ENCODE assay signal across 9 cellular contexts in genomic region chr13:99199541-99200432, GRCh38. TPM values are rescaled to one million over a fixed set of nuclear protein-coding genes. Genes with fewer than 3 reads are reported as not detected.
DNase-seq lines count a peak whose midpoint lies in the region; ATAC-seq and TF ChIP-seq lines count a peak whose summit lies in the region.
"Had no signal": no experiment of that assay in that cellular context is flagged by ENCODE, and none has a peak within 500 bp of the region (broad histone marks: within the 10 kb centered on the region; RNA-seq: fewer than 3 reads in every experiment).

No MANE protein-coding gene starts in this region.

- peak overlapping the region; percentile 47 for H2BK5ac ChIP-seq in mesendoderm (ENCODE audit: low read length)

- H3K27ac ChIP-seq in caudate nucleus (ENCODE audit: low read depth, low read length) = peak overlapping the region; percentile 88
- H3K27ac ChIP-seq in mesendoderm (ENCODE audit: low read depth, low read length) = peak overlapping the region; percentile 62
- H3K27ac ChIP-seq in vagina = peak overlapping the region; percentile 94

- no peak overlapping the region for H2BK15ac ChIP-seq in mesendoderm (replicated peaks; ENCODE audit: low read depth)

- DNase-seq in AG09309 (ENCODE audit: low read depth) (no peak), M059J (ENCODE audit: low read depth) (peak; percentile 7), caudate nucleus (lab: John Stamatoyannopoulos, UW) (peak in 4 of 61 donors; percentile 41 to 69 (median 57)), mesendoderm (no peak), vagina (ENCODE audit: extremely low spot score in 2 of 2) (no peak), CD1c-positive myeloid dendritic cell (ENCODE audit: extremely low spot score) (no peak), NCI-H2081 (lab: John Stamatoyannopoulos, UW) (no peak)

- intact Hi-C loops in vagina (cut with DNase I) = no loop called here

- H2AK5ac ChIP-seq in mesendoderm (ENCODE audit: low read length) = no peak overlapping the region

- peak; percentile 1 for ATAC-seq in GM21423 (IDR thresholded peaks at IDR 0.05; ENCODE audit: unreplicated experiment)

- H3K23ac ChIP-seq in mesendoderm (ENCODE audit: low read length) = peak overlapping the region; percentile 52

- peak overlapping the region; percentile 44 for H3K4me2 ChIP-seq in mesendoderm (ENCODE audit: low read length)

- peak overlapping the region; percentile 40 for H3K4ac ChIP-seq in mesendoderm (ENCODE audit: low read depth, low read length)

- H3K9me3 ChIP-seq in vagina = no peaks in the 10 kb centered on the region

- 100% methylated on average over 1 of the region's 37 CpGs for WGBS in mesendoderm (ENCODE audit: extremely low coverage, insufficient coverage, low lambda C conversion rate)

- no peak for TF ChIP-seq CTCF in AG09309 (IDR thresholded peaks at IDR 0.05; ENCODE audit: control insufficient read depth, insufficient read depth, low read depth, low read length, missing control alignments)
- no peak for TF ChIP-seq CTCF in vagina (IDR thresholded peaks at IDR 0.05)

- peak overlapping the region; percentile 96 for H3K9ac ChIP-seq in mesendoderm (ENCODE audit: low read length)

- peak overlapping the region; percentile 99 for H3K56ac ChIP-seq in mesendoderm (ENCODE audit: low read length)

- no peak for TF ChIP-seq POLR2A in vagina (IDR thresholded peaks at IDR 0.05)

- H3K79me2 ChIP-seq in mesendoderm (ENCODE audit: control insufficient read depth, insufficient read depth, low read length) = peaks cover 26% of the 10 kb centered on the region

- H3K79me1 ChIP-seq in mesendoderm (ENCODE audit: low read length) = peaks cover 9% of the 10 kb centered on the region

- H3K4me1 ChIP-seq in mesendoderm (ENCODE audit: control insufficient read depth, low read depth, low read length) (peaks cover 4% of the 10 kb centered on the region), vagina (peaks cover 45% of the 10 kb centered on the region)

- H3K27me3 ChIP-seq in mesendoderm (ENCODE audit: insufficient read depth, low read length, poor library complexity) (no peaks in the 10 kb centered on the region), vagina (no peaks in the 10 kb centered on the region)

- H3K18ac ChIP-seq in mesendoderm (ENCODE audit: low read length) = peak overlapping the region; percentile 98

- peak overlapping the region; percentile 99 for H4K8ac ChIP-seq in mesendoderm (ENCODE audit: low read depth, low read length)

- H2BK120ac ChIP-seq in mesendoderm (ENCODE audit: low read depth, low read length) = no peak overlapping the region

- peak overlapping the region; percentile 40 for H4K5ac ChIP-seq in mesendoderm (ENCODE audit: low read length)

- no peaks in the 10 kb centered on the region for H3K36me3 ChIP-seq in mesendoderm (ENCODE audit: control insufficient read depth, insufficient read depth, low read length)
- H3K36me3 ChIP-seq in vagina = no peaks in the 10 kb centered on the region

- H3K4me3 ChIP-seq in AG09309 (ENCODE audit: control insufficient read depth, low read depth, low read length) (peak overlapping the region; percentile 95), mesendoderm (ENCODE audit: low read length) (peak overlapping the region; percentile 83), vagina (peak overlapping the region; percentile 88 to 99)

RNA-seq across cellular contexts. Expression of gene UBAC2, which starts 0.9 kb away (rescaled TPM):
- total RNA-seq in M059J (2014; rRNA removed; shearing (Covaris generic)) = 46.0 and 61.5 TPM in 2 replicates
- polyA plus RNA-seq in mesendoderm (2013, experiment 1 of 2) = 39.5 TPM
- polyA plus RNA-seq in mesendoderm (2013, experiment 2 of 2) = 37.8 TPM
- total RNA-seq in vagina = 57.7 TPM

RNA-seq across cellular contexts. Expression of gene GPR18, which starts 58.4 kb away (rescaled TPM):
- total RNA-seq in M059J (2014; rRNA removed; shearing (Covaris generic)) = not detected in 2 replicates
- polyA plus RNA-seq in mesendoderm (2013, experiment 1 of 2) = not detected
- not detected for polyA plus RNA-seq in mesendoderm (2013, experiment 2 of 2)
- not detected for total RNA-seq in vagina
- total RNA-seq: renal cortical epithelial cell had no signal
